Comparison of ENCODE assay signal across 20 cellular contexts in genomic region chr10:70223728-70224127, GRCh38.
"Had no signal": no experiment of that assay in that cellular context is flagged by ENCODE, and none has a peak within 500 bp of the region (broad histone marks: within the 10 kb centered on the region; RNA-seq: fewer than 3 reads in every experiment).

No MANE protein-coding gene starts in this region.

- H2AFZ ChIP-seq: hepatocyte had no signal

- H3K27ac Mint-ChIP-seq: activated naive CD8-positive, alpha-beta T cell; brain had no signal

- H3K4me2 ChIP-seq: hepatocyte had no signal

- H3K4me3 ChIP-seq: coronary artery, hepatocyte, left ventricle myocardium inferior, mucosa of descending colon, pancreas, skin epidermis, tibial nerve, vagina had no signal

- ATAC-seq: activated T-cell treated with anti-CD3 and anti-CD28 coated beads, Interleukin-2, amount 50 U/mL, for 4 hours; mucosa of descending colon; naive thymus-derived CD4-positive, alpha-beta T cell; pancreas had no signal

- H3K9me3 ChIP-seq: left ventricle myocardium inferior, mucosa of descending colon, pancreas, tibial nerve, vagina had no signal

- H3K36me3 ChIP-seq: vagina had no signal

- DNase-seq: activated CD4-positive, alpha-beta T cell treated with anti-CD3 and anti-CD28 coated beads, Interleukin-2, amount 50 U/mL, for 4 hours; activated CD4-positive, CD25-positive, alpha-beta regulatory T cell treated with anti-CD3 and anti-CD28 coated beads, Interleukin-2, amount 50 U/mL, for 72 hours; activated effector memory CD4-positive, alpha-beta T cell treated with anti-CD3 and anti-CD28 coated beads, Interleukin-2, amount 50 U/mL, for 16 hours; activated T-cell treated with anti-CD3 and anti-CD28 coated beads, Interleukin-2, amount 50 U/mL, for 4 hours; left ventricle myocardium inferior; mucosa of descending colon; naive thymus-derived CD4-positive, alpha-beta T cell; pancreas; stimulated activated CD4-positive, alpha-beta T cell treated with anti-CD3 and anti-CD28 coated beads, Interleukin-4, amount 100 ng/mL, for 24 hours; stimulated activated naive CD4-positive, alpha-beta T cell treated with Interleukin-2 at 50 U/mL for 16 hours; substantia nigra; T-helper 9 cell had no signal

- H3K4me3 Mint-ChIP-seq: activated naive CD8-positive, alpha-beta T cell; activated T-cell treated with anti-CD3 and anti-CD28 coated beads, Interleukin-2, amount 50 U/mL, for 4 hours; brain; central memory CD8-positive, alpha-beta T cell; naive thymus-derived CD4-positive, alpha-beta T cell had no signal

- H3K9me3 Mint-ChIP-seq: activated T-cell treated with anti-CD3 and anti-CD28 coated beads, Interleukin-2, amount 50 U/mL, for 4 hours; brain; central memory CD8-positive, alpha-beta T cell; naive thymus-derived CD4-positive, alpha-beta T cell had no signal

- H3K27me3 ChIP-seq: hepatocyte, pancreas, tibial nerve, vagina had no signal

- H3K27me3 Mint-ChIP-seq: activated naive CD8-positive, alpha-beta T cell; brain; central memory CD8-positive, alpha-beta T cell; naive thymus-derived CD4-positive, alpha-beta T cell had no signal

- H3K27ac ChIP-seq: coronary artery, hepatocyte, left ventricle myocardium inferior, pancreas, skin epidermis, tibial nerve, vagina had no signal
